ENCODE assay signal across 8 cellular contexts in genomic region chr10:110221721-110222261, GRCh38. TPM values are rescaled to one million over a fixed set of nuclear protein-coding genes. Genes with fewer than 3 reads are reported as not detected.
A peak's percentile ranks its signal among the peaks of the same experiment; 100 is the strongest.
DNase-seq lines count a peak whose midpoint lies in the region; ATAC-seq and TF ChIP-seq lines count a peak whose summit lies in the region.

No MANE protein-coding gene starts in this region.

- H3K27me3 ChIP-seq in MG63 (no peaks in the 10 kb centered on the region), brain microvascular endothelial cell (replicated peaks) (no peaks in the 10 kb centered on the region)

- H3K4me3 ChIP-seq in MG63 (peak overlapping the region; percentile 42), brain microvascular endothelial cell (ENCODE audit: low read depth, low read length) (peak overlapping the region; percentile 58), skin epidermis (peak overlapping the region in 5 of 7 experiments; percentile 9 to 31 (median 18))

- H3K27ac ChIP-seq in brain microvascular endothelial cell (peak overlapping the region; percentile 3), skin epidermis (peak overlapping the region in 12 of 21 experiments; percentile 18 to 75 (median 54))

- peak; percentile 62 for TF ChIP-seq CTCF in brain microvascular endothelial cell (IDR thresholded peaks at IDR 0.05; ENCODE audit: low read depth, low read length, missing control alignments)

- in situ Hi-C loops in brain microvascular endothelial cell (cut with HindIII; ENCODE audit: low pct_ligation_motif_present, low sequenced_read_pairs), result no loop called here

- no peaks in the 10 kb centered on the region for H3K9me3 ChIP-seq in MG63

- H3K36me3 ChIP-seq in MG63 (no peaks in the 10 kb centered on the region), brain microvascular endothelial cell (replicated peaks) (no peaks in the 10 kb centered on the region)

- ATAC-seq in GM21737 (IDR thresholded peaks at IDR 0.05; ENCODE audit: unreplicated experiment), result no peak

- DNase-seq in GM04503 (ENCODE audit: low read depth) (peak; percentile 67), HCEC 1CT (peak; percentile 96), MG63 (peak; percentile 89), UCSD-AML1 (lab: John Stamatoyannopoulos, UW; ENCODE audit: unreplicated experiment) (peak; percentile 69), brain microvascular endothelial cell (peak; percentile 92), iPS-NIHi11 (ENCODE audit: low spot score) (peak; percentile 53)

RNA-seq across cellular contexts. Expression of gene MXI1, which starts 14.4 kb away (rescaled TPM):
- total RNA-seq in MG63 (2014; rRNA removed; shearing (Covaris generic); ENCODE audit: low replicate concordance), result 13.0 and 15.7 TPM in 2 replicates
